ENCODE assay signal across 15 cellular contexts in the genomic region with DNA sequence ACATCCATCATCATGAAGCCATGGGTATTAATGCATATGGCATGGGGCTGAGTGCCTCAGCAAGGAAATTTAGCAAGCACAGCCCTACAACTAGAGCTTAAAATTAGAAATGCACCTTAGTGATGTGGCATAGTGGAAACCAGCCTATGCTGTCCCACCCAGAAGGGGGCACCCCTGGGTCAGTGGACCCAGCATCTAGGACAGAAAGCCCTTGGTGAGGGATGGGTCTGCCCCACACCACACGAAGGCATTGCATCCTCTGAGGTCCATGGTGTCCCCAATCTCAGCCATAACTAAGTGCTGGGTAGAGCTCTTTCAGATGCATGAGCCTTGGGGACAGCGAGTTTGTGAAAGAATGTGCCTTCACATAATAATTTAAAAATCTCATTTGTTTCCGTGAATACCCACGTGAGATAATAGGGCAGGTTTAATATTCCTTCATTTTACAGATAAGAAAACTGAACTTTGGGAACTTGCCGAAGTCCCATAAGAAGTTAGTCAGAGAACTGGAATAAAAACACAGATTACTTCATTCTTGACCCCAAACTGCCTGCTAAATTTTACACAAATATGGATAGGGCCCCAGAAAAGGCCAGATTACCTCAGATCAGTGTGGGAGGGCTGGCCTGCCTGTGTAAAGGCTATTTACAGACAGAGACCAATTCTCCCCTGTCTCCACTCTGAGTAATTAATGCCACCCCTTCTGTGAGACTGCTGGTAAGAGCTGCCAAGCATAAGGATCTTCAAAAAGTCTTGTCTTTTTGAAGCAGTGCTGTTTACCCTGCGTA.
DNase-seq lines count a peak whose midpoint lies in the region; ATAC-seq, FAIRE-seq and TF ChIP-seq lines count a peak whose summit lies in the region.
"Had no signal": no experiment of that assay in that cellular context is flagged by ENCODE, and none has a peak within 500 bp of the region (broad histone marks: within the 10 kb centered on the region; RNA-seq: fewer than 3 reads in every experiment).

No MANE protein-coding gene starts in this region.

- H3K27me3 Mint-ChIP-seq in WTC11 (ENCODE audit: low read depth), result no peaks in the 10 kb centered on the region
- H3K27me3 Mint-ChIP-seq: type B pancreatic cell had no signal

- TF ChIP-seq POLR2A in heart left ventricle (IDR thresholded peaks at IDR 0.05) (no peak), stomach (IDR thresholded peaks at IDR 0.05) (no peak)

- DNase-seq in HCEC 1CT (peak; percentile 52), WTC11 (ENCODE audit: low spot score) (peak; percentile 28), heart left ventricle (peak in 1 of 5 donors; percentile 41), pancreas (no peak), G401 (ENCODE audit: low spot score) (no peak), stomach (no peak), DMS114 treated with DMSO at 0.1 percent for 48 hours (lab: John Stamatoyannopoulos, UW; ENCODE audit: unreplicated experiment) (no peak)
- DNase-seq: activated effector memory CD4-positive, alpha-beta T cell treated with Interleukin-2 at 50 U/mL for 16 hours; central memory CD4-positive, alpha-beta T cell; esophagus squamous epithelium; NCI-H1436 treated with DMSO at 0.1 percent for 48 hours had no signal

- H3K36me3 ChIP-seq in heart left ventricle, result peaks cover 0 to 7% (median 0%) of the 10 kb centered on the region in 9 donors
- no peaks in the 10 kb centered on the region for H3K36me3 ChIP-seq in pancreas
- peaks cover 0 to 20% (median 0%) of the 10 kb centered on the region in 4 donors for H3K36me3 ChIP-seq in stomach

- in situ Hi-C loops in G401 (cut with HindIII; ENCODE audit: low sequenced_read_pairs), result no loop called here

- ATAC-seq in WTC11 (peak; percentile 85), heart left ventricle (peak; percentile 41 to 82 (median 64)), pancreas (peak in 3 of 4 donors; percentile 32 to 69 (median 38)), HG03045 (IDR thresholded peaks at IDR 0.05; ENCODE audit: unreplicated experiment) (no peak)

- H3K4me3 ChIP-seq in heart left ventricle, result no peak overlapping the region
- H3K4me3 ChIP-seq in pancreas, result no peak overlapping the region
- H3K4me3 ChIP-seq in stomach, result no peak overlapping the region
- H3K4me3 ChIP-seq: esophagus squamous epithelium had no signal

- WGBS in heart left ventricle, 4 donors, result 68 to 84% (median 77%) methylated on average over 6 of the region's 6 CpGs
- WGBS in pancreas, 2 donors, result 81 to 91% methylated on average over 6 of the region's 6 CpGs
- 89 to 92% (median 91%) methylated on average over 5 to 6 of the region's 6 CpGs for WGBS in stomach, 5 donors

- H3K27ac Mint-ChIP-seq in WTC11, result peak overlapping the region; percentile 3; the same call in 1 of the 2 replicates
- H3K27ac Mint-ChIP-seq: type B pancreatic cell had no signal

- H3K4me1 Mint-ChIP-seq in WTC11, result no peaks in the 10 kb centered on the region

- no peaks in the 10 kb centered on the region for H3K9me3 Mint-ChIP-seq in WTC11
- H3K9me3 Mint-ChIP-seq: type B pancreatic cell had no signal

- H3K36me3 Mint-ChIP-seq in WTC11, result no peaks in the 10 kb centered on the region

- no peak for FAIRE-seq in pancreas (lab: Jason Lieb, UNC)
- FAIRE-seq: H54 had no signal

- intact Hi-C loops in heart left ventricle (cut with DNase I) (no loop called here), pancreas (cut with DNase I) (no loop called here), stomach (cut with DNase I; ENCODE audit: low total_unique reads) (no loop called here)

- H3K27ac ChIP-seq in heart left ventricle (peak overlapping the region in 3 of 12 donors; percentile 8 to 31 (median 20)), pancreas (no peak overlapping the region), stomach (no peak overlapping the region)
- H3K27ac ChIP-seq: esophagus squamous epithelium had no signal

- no peaks in the 10 kb centered on the region for H3K27me3 ChIP-seq in heart left ventricle
- no peaks in the 10 kb centered on the region for H3K27me3 ChIP-seq in pancreas
- H3K27me3 ChIP-seq in stomach, result no peaks in the 10 kb centered on the region
- H3K27me3 ChIP-seq: esophagus squamous epithelium had no signal

- TF ChIP-seq CTCF in WTC11 (IDR thresholded peaks at IDR 0.05), result no peak
- TF ChIP-seq CTCF in heart left ventricle (IDR thresholded peaks at IDR 0.05), result no peak
- no peak for TF ChIP-seq CTCF in pancreas (IDR thresholded peaks at IDR 0.05)
- no peak for TF ChIP-seq CTCF in stomach (IDR thresholded peaks at IDR 0.05)

- H3K9me3 ChIP-seq in heart left ventricle, result no peaks in the 10 kb centered on the region
- H3K9me3 ChIP-seq in pancreas, result no peaks in the 10 kb centered on the region
- no peaks in the 10 kb centered on the region for H3K9me3 ChIP-seq in stomach
- H3K9me3 ChIP-seq: Caco-2, esophagus squamous epithelium had no signal

- H3K4me3 Mint-ChIP-seq in WTC11, result no peak overlapping the region
- H3K4me3 Mint-ChIP-seq: type B pancreatic cell had no signal

- TF ChIP-seq EP300 in stomach (IDR thresholded peaks at IDR 0.05), result no peak

- H3K4me1 ChIP-seq in heart left ventricle, result peaks cover 0 to 32% (median 4%) of the 10 kb centered on the region in 12 donors
- H3K4me1 ChIP-seq in pancreas, result no peaks in the 10 kb centered on the region
- peaks cover 0 to 15% (median 4%) of the 10 kb centered on the region in 4 donors for H3K4me1 ChIP-seq in stomach
- H3K4me1 ChIP-seq: Caco-2 had no signal

- POLR2A ChIA-PET in WTC11 (lab: Charles Lee), result no interaction called here

- CTCF ChIA-PET in WTC11 (lab: Charles Lee), result interaction anchor here (0.6 to 2.7 kb wide), 8 partner anchors 11 to 58 kb away, joined by 3 to 28 read pairs (median 4); no protein-coding TSS in a partner anchor

TF ChIP-seq in WTC11, 78 proteins besides CTCF, POLR2A, EP300 and RAD21:
- TF ChIP-seq ZNF263 (CRISPR knock-in tag; IDR thresholded peaks at IDR 0.05; ENCODE audit: low read depth), result no peak
- TF ChIP-seq E2F1 (CRISPR knock-in tag; IDR thresholded peaks at IDR 0.05), result no peak
- no peak for TF ChIP-seq TCF7 (CRISPR knock-in tag; IDR thresholded peaks at IDR 0.05; ENCODE audit: low read depth)
- TF ChIP-seq, protein P1, sequence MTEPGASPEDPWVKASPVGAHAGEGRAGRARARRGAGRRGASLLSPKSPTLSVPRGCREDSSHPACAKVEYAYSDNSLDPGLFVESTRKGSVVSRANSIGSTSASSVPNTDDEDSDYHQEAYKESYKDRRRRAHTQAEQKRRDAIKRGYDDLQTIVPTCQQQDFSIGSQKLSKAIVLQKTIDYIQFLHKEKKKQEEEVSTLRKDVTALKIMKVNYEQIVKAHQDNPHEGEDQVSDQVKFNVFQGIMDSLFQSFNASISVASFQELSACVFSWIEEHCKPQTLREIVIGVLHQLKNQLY (CRISPR knock-in tag; IDR thresholded peaks at IDR 0.05), result no peak
- no peak for TF ChIP-seq ZBTB43 (CRISPR knock-in tag; IDR thresholded peaks at IDR 0.05)
- no peak for TF ChIP-seq TP53 (CRISPR knock-in tag; IDR thresholded peaks at IDR 0.05)
- no peak for TF ChIP-seq ZNF138 (CRISPR knock-in tag; conservative IDR thresholded peaks at IDR 0.05)
- TF ChIP-seq PRDM15 (CRISPR knock-in tag; IDR thresholded peaks at IDR 0.05), result no peak

Comparison
In these comparisons a context has a peak if more than half of its experiments do, and no peak if none do; other contexts are left out.
1. DNase-seq: peak in HCEC 1CT (single experiment) and WTC11 (single experiment); none in pancreas (0 of 6), G401 (single experiment), stomach (single experiment) and DMS114 treated with DMSO at 0.1 percent for 48 hours (single experiment).